8 cellular contexts compared by ENCODE assay signal in genomic region chr12:91355150-91356006, GRCh38.
DNase-seq lines count a peak whose midpoint lies in the region; ATAC-seq and TF ChIP-seq lines count a peak whose summit lies in the region.

No MANE protein-coding gene starts in this region.

- H3K9me3 ChIP-seq in endodermal cell (ENCODE audit: control insufficient read depth, low read length) = no peaks in the 10 kb centered on the region

- H3K9ac ChIP-seq in endodermal cell (ENCODE audit: extremely low read depth, low read length, poor library complexity, severe bottlenecking) = no peak overlapping the region

- H3K4me3 ChIP-seq in endodermal cell (ENCODE audit: low read length) = no peak overlapping the region

- H3K9me3 Mint-ChIP-seq in endodermal cell (peaks cover 7% of the 10 kb centered on the region), memory B cell (peaks cover 3% of the 10 kb centered on the region)

- H3K27ac ChIP-seq in C4-2B (no peak overlapping the region), endodermal cell (ENCODE audit: low read depth, low read length) (no peak overlapping the region)

- peak; percentile 91 for TF ChIP-seq CTCF in C4-2B (conservative IDR thresholded peaks at IDR 0.05)
- peak; percentile 93 for TF ChIP-seq CTCF in endodermal cell (conservative IDR thresholded peaks at IDR 0.05)

- WGBS in endodermal cell (ENCODE audit: insufficient coverage in 1 of 2, insufficient read length in 1 of 2), 2 experiments = 41 to 55% methylated on average over 4 to 8 of the region's 8 CpGs

- H3K4me1 ChIP-seq in endodermal cell (ENCODE audit: control insufficient read depth, insufficient read depth, low read length) = no peaks in the 10 kb centered on the region

- ATAC-seq in GM18907 (IDR thresholded peaks at IDR 0.05; ENCODE audit: unreplicated experiment) (peak; percentile 96), HG03095 (IDR thresholded peaks at IDR 0.05; ENCODE audit: unreplicated experiment) (peak; percentile 83), memory B cell (ENCODE audit: low read depth) (peak; percentile 82)

- DNase-seq in NCI-H2227 treated with DMSO at 0.1 percent for 48 hours (lab: John Stamatoyannopoulos, UW) = peak; percentile 78
- peak; percentile 57 for DNase-seq in activated CD4-positive, alpha-beta T cell treated with anti-CD3 and anti-CD28 coated beads for 48 hours
- peak; percentile 90 for DNase-seq in endodermal cell
- no peak for DNase-seq in memory B cell (ENCODE audit: low spot score in 2 of 2)
- DNase-seq in stimulated activated naive CD4-positive, alpha-beta T cell (lab: John Stamatoyannopoulos, UW) = peak in 5 of 6 experiments; percentile 1 to 25 (median 9)

- H3K27ac Mint-ChIP-seq in endodermal cell (no peak overlapping the region), memory B cell (no peak overlapping the region)

- no peaks in the 10 kb centered on the region for H3K36me3 Mint-ChIP-seq in endodermal cell (ENCODE audit: low read depth)
- no peaks in the 10 kb centered on the region for H3K36me3 Mint-ChIP-seq in memory B cell

- H3K27me3 ChIP-seq in endodermal cell (ENCODE audit: control insufficient read depth, insufficient read depth, low read length, poor library complexity, severe bottlenecking) = no peaks in the 10 kb centered on the region

- no peaks in the 10 kb centered on the region for H3K4me1 Mint-ChIP-seq in endodermal cell
- H3K4me1 Mint-ChIP-seq in memory B cell = no peaks in the 10 kb centered on the region

- H3K36me3 ChIP-seq in endodermal cell (ENCODE audit: control insufficient read depth, insufficient read depth, low read length) = no peaks in the 10 kb centered on the region

- H3K4me3 Mint-ChIP-seq in endodermal cell (no peak overlapping the region), memory B cell (no peak overlapping the region)

- H3K27me3 Mint-ChIP-seq in endodermal cell (ENCODE audit: insufficient read depth) (no peaks in the 10 kb centered on the region), memory B cell (peaks cover 9% of the 10 kb centered on the region)

Comparison
In these comparisons a context has a peak if more than half of its experiments do, and no peak if none do; other contexts are left out.
1. DNase-seq: peak in NCI-H2227 treated with DMSO at 0.1 percent for 48 hours (single experiment), activated CD4-positive, alpha-beta T cell treated with anti-CD3 and anti-CD28 coated beads for 48 hours (single experiment), endodermal cell (single experiment) and stimulated activated naive CD4-positive, alpha-beta T cell (5 of 6); none in memory B cell (0 of 2).
2. Peak in every context shown above with its lines, with median percentiles within 50 percentile points of each other: ATAC-seq.